8 cellular contexts compared by ENCODE assay signal in the genomic region with DNA sequence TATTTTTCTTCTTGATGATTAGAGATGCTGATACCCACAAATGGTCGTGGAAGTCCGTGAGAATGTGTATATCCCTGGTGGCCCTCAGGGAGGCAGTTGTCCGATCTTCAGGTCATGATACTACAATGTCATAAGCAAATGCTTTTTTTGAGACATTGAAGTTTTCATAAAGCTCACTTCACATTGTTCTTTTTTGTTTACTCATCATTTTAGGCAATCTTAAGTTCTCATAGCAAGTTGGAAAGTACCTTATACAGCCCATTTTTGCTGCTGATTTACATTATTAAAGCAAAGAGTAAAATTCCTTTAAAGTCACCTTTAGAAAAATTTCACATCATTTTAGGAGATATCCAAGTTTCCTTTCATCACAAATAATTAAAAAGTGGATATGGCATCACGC.
"Had no signal": no experiment of that assay in that cellular context is flagged by ENCODE, and none has a peak within 500 bp of the region (broad histone marks: within the 10 kb centered on the region; RNA-seq: fewer than 3 reads in every experiment).

No MANE protein-coding gene starts in this region.

- H3K27me3 Mint-ChIP-seq: IgD-negative memory B cell had no signal

- H2AFZ ChIP-seq: GM23338 had no signal

- H3K4me3 ChIP-seq: GM23338 had no signal

- FAIRE-seq: H1, H54 had no signal

- H3K4me2 ChIP-seq: GM23338 had no signal

- H3K27ac Mint-ChIP-seq: GM23338, H9, IgD-negative memory B cell had no signal

- H3K9me3 Mint-ChIP-seq: GM23338, H9, IgD-negative memory B cell had no signal

- ATAC-seq: GM23338 had no signal

- H3K4me1 Mint-ChIP-seq: GM23338, H9, IgD-negative memory B cell had no signal

- H3K4me3 Mint-ChIP-seq: GM23338, H9, IgD-negative memory B cell had no signal

- DNase-seq: H9, HCEC 1CT, Kasumi-1, KG1 had no signal
